Comparison of ENCODE assay signal across 1 cellular context in genomic region chr2:156219491-156220100, GRCh38.
A peak's percentile ranks its signal among the peaks of the same experiment; 100 is the strongest.
TF ChIP-seq lines count a peak whose summit lies in the region.

No MANE protein-coding gene starts in this region.

TF ChIP-seq in K562, 482 proteins besides CTCF, POLR2A, EP300 and RAD21 (continued from another document and continues in another):
- TF ChIP-seq MGA (IDR thresholded peaks at IDR 0.05) (0 out of 2 replicates have a peak, but pooled peaks have one; percentile 29), SMAD4 (CRISPR knock-in tag; conservative IDR thresholded peaks at IDR 0.05) (no peak), ARID2 (IDR thresholded peaks at IDR 0.05) (no peak), ZNF212 (CRISPR knock-in tag; IDR thresholded peaks at IDR 0.05) (no peak), PATZ1 (CRISPR knock-in tag; IDR thresholded peaks at IDR 0.05; ENCODE audit: borderline replicate concordance) (no peak), TCF3 (CRISPR knock-in tag; IDR thresholded peaks at IDR 0.05) (peak; percentile 40; the same call in 1 of the 2 replicates), SMARCA4 (IDR thresholded peaks at IDR 0.05) (peak; percentile 35; the same call in 1 of the 2 replicates), TSC22D4 (tag; IDR thresholded peaks at IDR 0.05) (no peak), SP2 (IDR thresholded peaks at IDR 0.05; ENCODE audit: extremely low read depth, low read depth, low read length, poor library complexity, severe bottlenecking) (no peak), SREBF1 (IDR thresholded peaks at IDR 0.05; ENCODE audit: borderline replicate concordance, low read depth, low read length) (no peak), IRF1 (CRISPR knock-in tag; IDR thresholded peaks at IDR 0.05; ENCODE audit: borderline replicate concordance) (no peak), FOS (IDR thresholded peaks at IDR 0.05; ENCODE audit: extremely low read depth, insufficient read length) (no peak), CBFA2T3 (IDR thresholded peaks at IDR 0.05) (peak; percentile 55), HMGN3 (IDR thresholded peaks at IDR 0.05; ENCODE audit: borderline replicate concordance, extremely low read depth, insufficient read length, low read depth, low read length) (no peak), CREB1 (IDR thresholded peaks at IDR 0.05) (no peak), CREB1 (CRISPR knock-in tag; IDR thresholded peaks at IDR 0.05) (no peak), RHOXF2B (CRISPR knock-in tag; conservative IDR thresholded peaks at IDR 0.05) (no peak), ZNF316 (IDR thresholded peaks at IDR 0.05) (peak; percentile 44), CHCHD3 (CRISPR knock-in tag; IDR thresholded peaks at IDR 0.05) (no peak), ZKSCAN8 (CRISPR knock-in tag; IDR thresholded peaks at IDR 0.05) (no peak), TCFL5 (CRISPR knock-in tag; conservative IDR thresholded peaks at IDR 0.05) (no peak), HIVEP1 (CRISPR knock-in tag; IDR thresholded peaks at IDR 0.05) (no peak), KLF10 (CRISPR knock-in tag; IDR thresholded peaks at IDR 0.05) (no peak)
- TF ChIP-seq, protein P1, sequence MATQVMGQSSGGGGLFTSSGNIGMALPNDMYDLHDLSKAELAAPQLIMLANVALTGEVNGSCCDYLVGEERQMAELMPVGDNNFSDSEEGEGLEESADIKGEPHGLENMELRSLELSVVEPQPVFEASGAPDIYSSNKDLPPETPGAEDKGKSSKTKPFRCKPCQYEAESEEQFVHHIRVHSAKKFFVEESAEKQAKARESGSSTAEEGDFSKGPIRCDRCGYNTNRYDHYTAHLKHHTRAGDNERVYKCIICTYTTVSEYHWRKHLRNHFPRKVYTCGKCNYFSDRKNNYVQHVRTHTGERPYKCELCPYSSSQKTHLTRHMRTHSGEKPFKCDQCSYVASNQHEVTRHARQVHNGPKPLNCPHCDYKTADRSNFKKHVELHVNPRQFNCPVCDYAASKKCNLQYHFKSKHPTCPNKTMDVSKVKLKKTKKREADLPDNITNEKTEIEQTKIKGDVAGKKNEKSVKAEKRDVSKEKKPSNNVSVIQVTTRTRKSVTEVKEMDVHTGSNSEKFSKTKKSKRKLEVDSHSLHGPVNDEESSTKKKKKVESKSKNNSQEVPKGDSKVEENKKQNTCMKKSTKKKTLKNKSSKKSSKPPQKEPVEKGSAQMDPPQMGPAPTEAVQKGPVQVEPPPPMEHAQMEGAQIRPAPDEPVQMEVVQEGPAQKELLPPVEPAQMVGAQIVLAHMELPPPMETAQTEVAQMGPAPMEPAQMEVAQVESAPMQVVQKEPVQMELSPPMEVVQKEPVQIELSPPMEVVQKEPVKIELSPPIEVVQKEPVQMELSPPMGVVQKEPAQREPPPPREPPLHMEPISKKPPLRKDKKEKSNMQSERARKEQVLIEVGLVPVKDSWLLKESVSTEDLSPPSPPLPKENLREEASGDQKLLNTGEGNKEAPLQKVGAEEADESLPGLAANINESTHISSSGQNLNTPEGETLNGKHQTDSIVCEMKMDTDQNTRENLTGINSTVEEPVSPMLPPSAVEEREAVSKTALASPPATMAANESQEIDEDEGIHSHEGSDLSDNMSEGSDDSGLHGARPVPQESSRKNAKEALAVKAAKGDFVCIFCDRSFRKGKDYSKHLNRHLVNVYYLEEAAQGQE (CRISPR knock-in tag; IDR thresholded peaks at IDR 0.05; ENCODE audit: low read depth) = no peak
- TF ChIP-seq, protein P2, sequence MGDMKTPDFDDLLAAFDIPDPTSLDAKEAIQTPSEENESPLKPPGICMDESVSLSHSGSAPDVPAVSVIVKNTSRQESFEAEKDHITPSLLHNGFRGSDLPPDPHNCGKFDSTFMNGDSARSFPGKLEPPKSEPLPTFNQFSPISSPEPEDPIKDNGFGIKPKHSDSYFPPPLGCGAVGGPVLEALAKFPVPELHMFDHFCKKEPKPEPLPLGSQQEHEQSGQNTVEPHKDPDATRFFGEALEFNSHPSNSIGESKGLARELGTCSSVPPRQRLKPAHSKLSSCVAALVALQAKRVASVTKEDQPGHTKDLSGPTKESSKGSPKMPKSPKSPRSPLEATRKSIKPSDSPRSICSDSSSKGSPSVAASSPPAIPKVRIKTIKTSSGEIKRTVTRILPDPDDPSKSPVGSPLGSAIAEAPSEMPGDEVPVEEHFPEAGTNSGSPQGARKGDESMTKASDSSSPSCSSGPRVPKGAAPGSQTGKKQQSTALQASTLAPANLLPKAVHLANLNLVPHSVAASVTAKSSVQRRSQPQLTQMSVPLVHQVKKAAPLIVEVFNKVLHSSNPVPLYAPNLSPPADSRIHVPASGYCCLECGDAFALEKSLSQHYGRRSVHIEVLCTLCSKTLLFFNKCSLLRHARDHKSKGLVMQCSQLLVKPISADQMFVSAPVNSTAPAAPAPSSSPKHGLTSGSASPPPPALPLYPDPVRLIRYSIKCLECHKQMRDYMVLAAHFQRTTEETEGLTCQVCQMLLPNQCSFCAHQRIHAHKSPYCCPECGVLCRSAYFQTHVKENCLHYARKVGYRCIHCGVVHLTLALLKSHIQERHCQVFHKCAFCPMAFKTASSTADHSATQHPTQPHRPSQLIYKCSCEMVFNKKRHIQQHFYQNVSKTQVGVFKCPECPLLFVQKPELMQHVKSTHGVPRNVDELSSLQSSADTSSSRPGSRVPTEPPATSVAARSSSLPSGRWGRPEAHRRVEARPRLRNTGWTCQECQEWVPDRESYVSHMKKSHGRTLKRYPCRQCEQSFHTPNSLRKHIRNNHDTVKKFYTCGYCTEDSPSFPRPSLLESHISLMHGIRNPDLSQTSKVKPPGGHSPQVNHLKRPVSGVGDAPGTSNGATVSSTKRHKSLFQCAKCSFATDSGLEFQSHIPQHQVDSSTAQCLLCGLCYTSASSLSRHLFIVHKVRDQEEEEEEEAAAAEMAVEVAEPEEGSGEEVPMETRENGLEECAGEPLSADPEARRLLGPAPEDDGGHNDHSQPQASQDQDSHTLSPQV (IDR thresholded peaks at IDR 0.05) = no peak
- TF ChIP-seq, protein P3, sequence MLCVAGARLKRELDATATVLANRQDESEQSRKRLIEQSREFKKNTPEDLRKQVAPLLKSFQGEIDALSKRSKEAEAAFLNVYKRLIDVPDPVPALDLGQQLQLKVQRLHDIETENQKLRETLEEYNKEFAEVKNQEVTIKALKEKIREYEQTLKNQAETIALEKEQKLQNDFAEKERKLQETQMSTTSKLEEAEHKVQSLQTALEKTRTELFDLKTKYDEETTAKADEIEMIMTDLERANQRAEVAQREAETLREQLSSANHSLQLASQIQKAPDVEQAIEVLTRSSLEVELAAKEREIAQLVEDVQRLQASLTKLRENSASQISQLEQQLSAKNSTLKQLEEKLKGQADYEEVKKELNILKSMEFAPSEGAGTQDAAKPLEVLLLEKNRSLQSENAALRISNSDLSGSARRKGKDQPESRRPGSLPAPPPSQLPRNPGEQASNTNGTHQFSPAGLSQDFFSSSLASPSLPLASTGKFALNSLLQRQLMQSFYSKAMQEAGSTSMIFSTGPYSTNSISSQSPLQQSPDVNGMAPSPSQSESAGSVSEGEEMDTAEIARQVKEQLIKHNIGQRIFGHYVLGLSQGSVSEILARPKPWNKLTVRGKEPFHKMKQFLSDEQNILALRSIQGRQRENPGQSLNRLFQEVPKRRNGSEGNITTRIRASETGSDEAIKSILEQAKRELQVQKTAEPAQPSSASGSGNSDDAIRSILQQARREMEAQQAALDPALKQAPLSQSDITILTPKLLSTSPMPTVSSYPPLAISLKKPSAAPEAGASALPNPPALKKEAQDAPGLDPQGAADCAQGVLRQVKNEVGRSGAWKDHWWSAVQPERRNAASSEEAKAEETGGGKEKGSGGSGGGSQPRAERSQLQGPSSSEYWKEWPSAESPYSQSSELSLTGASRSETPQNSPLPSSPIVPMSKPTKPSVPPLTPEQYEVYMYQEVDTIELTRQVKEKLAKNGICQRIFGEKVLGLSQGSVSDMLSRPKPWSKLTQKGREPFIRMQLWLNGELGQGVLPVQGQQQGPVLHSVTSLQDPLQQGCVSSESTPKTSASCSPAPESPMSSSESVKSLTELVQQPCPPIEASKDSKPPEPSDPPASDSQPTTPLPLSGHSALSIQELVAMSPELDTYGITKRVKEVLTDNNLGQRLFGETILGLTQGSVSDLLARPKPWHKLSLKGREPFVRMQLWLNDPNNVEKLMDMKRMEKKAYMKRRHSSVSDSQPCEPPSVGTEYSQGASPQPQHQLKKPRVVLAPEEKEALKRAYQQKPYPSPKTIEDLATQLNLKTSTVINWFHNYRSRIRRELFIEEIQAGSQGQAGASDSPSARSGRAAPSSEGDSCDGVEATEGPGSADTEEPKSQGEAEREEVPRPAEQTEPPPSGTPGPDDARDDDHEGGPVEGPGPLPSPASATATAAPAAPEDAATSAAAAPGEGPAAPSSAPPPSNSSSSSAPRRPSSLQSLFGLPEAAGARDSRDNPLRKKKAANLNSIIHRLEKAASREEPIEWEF (CRISPR knock-in tag; IDR thresholded peaks at IDR 0.05) = no peak
